ENCODE assay signal across 10 cellular contexts in genomic region chr17:17391575-17392370, GRCh38.
A peak's percentile ranks its signal among the peaks of the same experiment; 100 is the strongest.
DNase-seq lines count a peak whose midpoint lies in the region; ATAC-seq and TF ChIP-seq lines count a peak whose summit lies in the region.
"Had no signal": no experiment of that assay in that cellular context is flagged by ENCODE, and none has a peak within 500 bp of the region (broad histone marks: within the 10 kb centered on the region; RNA-seq: fewer than 3 reads in every experiment).

No MANE protein-coding gene starts in this region.

- H3K9me3 Mint-ChIP-seq in CD8-positive, alpha-beta memory T cell, result no peaks in the 10 kb centered on the region
- H3K9me3 Mint-ChIP-seq in activated T-helper 2 cell treated with anti-CD3 and anti-CD28 coated beads, Interferon-gamma antibody, Interleukin-2, Interleukin-4, amounts not matched to agents 10 μg/mL and 5 μg/mL and 100 μg/mL, durations not matched to agents 14 hours and 24 hours and 36 hours, result no peaks in the 10 kb centered on the region
- H3K9me3 Mint-ChIP-seq in HFFc6 (peaks cover 7% of the 10 kb centered on the region), osteocyte (ENCODE audit: unreplicated experiment) (no peaks in the 10 kb centered on the region)

- H3K4me1 ChIP-seq in CD8-positive, alpha-beta memory T cell (ENCODE audit: insufficient read depth, low read length), result peaks cover 22% of the 10 kb centered on the region

- peak overlapping the region; percentile 64 to 96 (median 86) for H3K27ac Mint-ChIP-seq in CD8-positive, alpha-beta memory T cell
- no peak overlapping the region for H3K27ac Mint-ChIP-seq in activated T-helper 2 cell treated with anti-CD3 and anti-CD28 coated beads, Interferon-gamma antibody, Interleukin-2, Interleukin-4, amounts not matched to agents 10 μg/mL and 5 μg/mL and 100 μg/mL, durations not matched to agents 14 hours and 24 hours and 36 hours
- H3K27ac Mint-ChIP-seq in HFFc6 (no peak overlapping the region), osteocyte (ENCODE audit: unreplicated experiment) (no peak overlapping the region)

- H3K27me3 ChIP-seq in CD8-positive, alpha-beta memory T cell (ENCODE audit: insufficient read depth, low read length, poor library complexity, severe bottlenecking), result no peaks in the 10 kb centered on the region

- H3K4me1 Mint-ChIP-seq in CD8-positive, alpha-beta memory T cell, result peaks cover 26 to 34% (median 26%) of the 10 kb centered on the region in 3 donors
- H3K4me1 Mint-ChIP-seq in activated T-helper 2 cell treated with anti-CD3 and anti-CD28 coated beads, Interferon-gamma antibody, Interleukin-2, Interleukin-4, amounts not matched to agents 10 μg/mL and 5 μg/mL and 100 μg/mL, durations not matched to agents 14 hours and 24 hours and 36 hours (ENCODE audit: low read depth), result peaks cover 14% of the 10 kb centered on the region
- H3K4me1 Mint-ChIP-seq in HFFc6 (ENCODE audit: low read depth), result no peaks in the 10 kb centered on the region
- no peaks in the 10 kb centered on the region for H3K4me1 Mint-ChIP-seq in osteocyte (ENCODE audit: unreplicated experiment)

- peak overlapping the region; percentile 17 for H3K27ac ChIP-seq in CD8-positive, alpha-beta memory T cell (ENCODE audit: low read depth, low read length)
- H3K27ac ChIP-seq: VCaP had no signal

- H3K36me3 Mint-ChIP-seq in CD8-positive, alpha-beta memory T cell, result peaks cover 0 to 2% (median 0%) of the 10 kb centered on the region in 3 donors
- no peaks in the 10 kb centered on the region for H3K36me3 Mint-ChIP-seq in activated T-helper 2 cell treated with anti-CD3 and anti-CD28 coated beads, Interferon-gamma antibody, Interleukin-2, Interleukin-4, amounts not matched to agents 10 μg/mL and 5 μg/mL and 100 μg/mL, durations not matched to agents 14 hours and 24 hours and 36 hours (ENCODE audit: low read depth)
- H3K36me3 Mint-ChIP-seq in HFFc6 (ENCODE audit: low read depth) (peaks cover 7% of the 10 kb centered on the region; the same call in 1 of the 2 replicates), osteocyte (ENCODE audit: unreplicated experiment) (no peaks in the 10 kb centered on the region)

- peaks cover 0 to 6% of the 10 kb centered on the region in 2 donors for H3K27me3 Mint-ChIP-seq in CD8-positive, alpha-beta memory T cell
- H3K27me3 Mint-ChIP-seq in activated T-helper 2 cell treated with anti-CD3 and anti-CD28 coated beads, Interferon-gamma antibody, Interleukin-2, Interleukin-4, amounts not matched to agents 10 μg/mL and 5 μg/mL and 100 μg/mL, durations not matched to agents 14 hours and 24 hours and 36 hours (ENCODE audit: low read depth), result peaks cover 9% of the 10 kb centered on the region
- H3K27me3 Mint-ChIP-seq in HFFc6 (ENCODE audit: insufficient read depth), result peaks cover 15% of the 10 kb centered on the region
- H3K27me3 Mint-ChIP-seq in osteocyte (ENCODE audit: unreplicated experiment), result peaks cover 8% of the 10 kb centered on the region

- POLR2A ChIA-PET in CD8-positive, alpha-beta memory T cell (lab: Charles Lee), result interaction anchor here (0.5 to 1.2 kb wide), 5 partner anchors 9 to 566 kb away, joined by 3 to 6 read pairs (median 3); partner anchors contain the start of gene RASD1

- peak overlapping the region; percentile 82 to 91 (median 86) for H3K4me3 Mint-ChIP-seq in CD8-positive, alpha-beta memory T cell
- peak overlapping the region; percentile 66 for H3K4me3 Mint-ChIP-seq in activated T-helper 2 cell treated with anti-CD3 and anti-CD28 coated beads, Interferon-gamma antibody, Interleukin-2, Interleukin-4, amounts not matched to agents 10 μg/mL and 5 μg/mL and 100 μg/mL, durations not matched to agents 14 hours and 24 hours and 36 hours (ENCODE audit: low read depth)
- no peak overlapping the region for H3K4me3 Mint-ChIP-seq in HFFc6
- no peak overlapping the region for H3K4me3 Mint-ChIP-seq in osteocyte (ENCODE audit: unreplicated experiment)

- peak; percentile 40 to 81 (median 77) for DNase-seq in CD8-positive, alpha-beta memory T cell
- peak; percentile 54 for DNase-seq in T follicular helper cell (ENCODE audit: low read depth)
- DNase-seq in activated T-helper 2 cell treated with anti-CD3 and anti-CD28 coated beads, Interferon-gamma antibody, Interleukin-2, Interleukin-4, amounts not matched to agents 10 μg/mL and 5 μg/mL and 100 μg/mL, durations not matched to agents 14 hours and 24 hours and 36 hours (ENCODE audit: low spot score), result peak; percentile 42
- DNase-seq in stimulated activated CD4-positive, alpha-beta T cell treated with anti-CD3 and anti-CD28 coated beads, Interleukin-1b, Interleukin-23, amount 100 ng/mL, for 1 hour (ENCODE audit: low read depth in 2 of 2), result peak; percentile 29 to 34
- no peak for DNase-seq in HFFc6
- no peak for DNase-seq in osteocyte (ENCODE audit: extremely low spot score, unreplicated experiment)
- DNase-seq: NCI-H1417 had no signal

- peak overlapping the region; percentile 63 for H3K4me3 ChIP-seq in CD8-positive, alpha-beta memory T cell (ENCODE audit: low read length)

- no peaks in the 10 kb centered on the region for H3K9me3 ChIP-seq in CD8-positive, alpha-beta memory T cell (ENCODE audit: low read length)

- intact Hi-C loops in activated T-helper 2 cell treated with anti-CD3 and anti-CD28 coated beads, Interferon-gamma antibody, Interleukin-2, Interleukin-4, amounts not matched to agents 10 μg/mL and 5 μg/mL and 100 μg/mL, durations not matched to agents 14 hours and 24 hours and 36 hours (cut with micrococcal nuclease), result no loop called here

- CTCF ChIA-PET in CD8-positive, alpha-beta memory T cell (lab: Charles Lee), result interaction anchor here (0.9 to 2.5 kb wide), 8 partner anchors 12 to 250 kb away, joined by 3 to 11 read pairs (median 4); partner anchors contain the start of gene RASD1

- no peak for ATAC-seq in HG02763 (IDR thresholded peaks at IDR 0.05; ENCODE audit: unreplicated experiment)
- ATAC-seq in GM18873 (IDR thresholded peaks at IDR 0.05; ENCODE audit: low FRiP score, unreplicated experiment), result no peak

- no peaks in the 10 kb centered on the region for H3K36me3 ChIP-seq in CD8-positive, alpha-beta memory T cell (ENCODE audit: insufficient read depth, low read length)

- no peak for TF ChIP-seq CTCF in HFFc6 (IDR thresholded peaks at IDR 0.05)
- TF ChIP-seq CTCF in osteocyte (IDR thresholded peaks at IDR 0.05), result no peak

Comparison
In these comparisons a context has a peak if more than half of its experiments do, and no peak if none do; other contexts are left out.
1. DNase-seq: peak in CD8-positive, alpha-beta memory T cell (5 of 5), T follicular helper cell (single experiment), activated T-helper 2 cell treated with anti-CD3 and anti-CD28 coated beads, Interferon-gamma antibody, Interleukin-2, Interleukin-4, amounts not matched to agents 10 μg/mL and 5 μg/mL and 100 μg/mL, durations not matched to agents 14 hours and 24 hours and 36 hours (single experiment) and stimulated activated CD4-positive, alpha-beta T cell treated with anti-CD3 and anti-CD28 coated beads, Interleukin-1b, Interleukin-23, amount 100 ng/mL, for 1 hour (2 of 2); none in HFFc6 (single experiment) and osteocyte (single experiment).
2. H3K27ac Mint-ChIP-seq: peak in CD8-positive, alpha-beta memory T cell (8 of 8); none in activated T-helper 2 cell treated with anti-CD3 and anti-CD28 coated beads, Interferon-gamma antibody, Interleukin-2, Interleukin-4, amounts not matched to agents 10 μg/mL and 5 μg/mL and 100 μg/mL, durations not matched to agents 14 hours and 24 hours and 36 hours (single experiment), HFFc6 (single experiment) and osteocyte (single experiment).
3. H3K4me3 Mint-ChIP-seq: peak in CD8-positive, alpha-beta memory T cell (7 of 7) and activated T-helper 2 cell treated with anti-CD3 and anti-CD28 coated beads, Interferon-gamma antibody, Interleukin-2, Interleukin-4, amounts not matched to agents 10 μg/mL and 5 μg/mL and 100 μg/mL, durations not matched to agents 14 hours and 24 hours and 36 hours (single experiment); none in HFFc6 (single experiment) and osteocyte (single experiment).